2 cellular contexts compared by ENCODE assay signal in the genomic region with DNA sequence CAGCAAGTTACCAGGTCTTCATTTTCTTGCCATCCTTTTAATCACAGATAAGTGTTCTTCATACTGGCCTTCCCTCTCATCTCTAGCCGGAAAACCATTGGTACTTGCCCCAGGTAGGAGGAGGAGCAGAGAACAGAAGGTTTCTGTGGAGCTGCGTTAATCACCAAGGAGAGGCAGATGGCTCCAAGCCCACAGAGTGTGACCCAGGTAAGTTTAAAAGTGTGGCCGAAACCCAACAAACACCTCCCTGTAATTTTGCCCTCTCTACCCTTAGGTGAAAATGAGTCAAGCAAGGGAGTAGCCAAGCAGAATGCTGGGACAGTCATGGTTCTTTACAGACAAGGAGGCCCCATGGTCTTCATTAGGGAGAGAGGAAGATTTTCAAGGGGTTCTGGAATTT.
TF ChIP-seq lines count a peak whose summit lies in the region.

No MANE protein-coding gene starts in this region.

TF ChIP-seq in IMR-90, 13 proteins besides CTCF, POLR2A, EP300 and RAD21:
- TF ChIP-seq CEBPB (IDR thresholded peaks at IDR 0.05; ENCODE audit: low read depth, low read length) (no peak), BHLHE40 (IDR thresholded peaks at IDR 0.05; ENCODE audit: low read depth, low read length) (no peak), MAFK (IDR thresholded peaks at IDR 0.05; ENCODE audit: low read depth, low read length) (no peak)

TF ChIP-seq in GM23338, 12 proteins besides CTCF, POLR2A, EP300 and RAD21:
- no peak for TF ChIP-seq STAT1 (IDR thresholded peaks at IDR 0.05; ENCODE audit: unreplicated experiment)
- TF ChIP-seq NANOG (IDR thresholded peaks at IDR 0.05; ENCODE audit: borderline replicate concordance) = no peak
- no peak for TF ChIP-seq ZNF331 (CRISPR knock-in tag; IDR thresholded peaks at IDR 0.05; ENCODE audit: low read depth)
- TF ChIP-seq POLR2AphosphoS5 (IDR thresholded peaks at IDR 0.05; ENCODE audit: low read depth) = no peak
- TF ChIP-seq, protein P1, sequence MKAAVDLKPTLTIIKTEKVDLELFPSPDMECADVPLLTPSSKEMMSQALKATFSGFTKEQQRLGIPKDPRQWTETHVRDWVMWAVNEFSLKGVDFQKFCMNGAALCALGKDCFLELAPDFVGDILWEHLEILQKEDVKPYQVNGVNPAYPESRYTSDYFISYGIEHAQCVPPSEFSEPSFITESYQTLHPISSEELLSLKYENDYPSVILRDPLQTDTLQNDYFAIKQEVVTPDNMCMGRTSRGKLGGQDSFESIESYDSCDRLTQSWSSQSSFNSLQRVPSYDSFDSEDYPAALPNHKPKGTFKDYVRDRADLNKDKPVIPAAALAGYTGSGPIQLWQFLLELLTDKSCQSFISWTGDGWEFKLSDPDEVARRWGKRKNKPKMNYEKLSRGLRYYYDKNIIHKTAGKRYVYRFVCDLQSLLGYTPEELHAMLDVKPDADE (IDR thresholded peaks at IDR 0.05) = no peak
- TF ChIP-seq, protein P2, sequence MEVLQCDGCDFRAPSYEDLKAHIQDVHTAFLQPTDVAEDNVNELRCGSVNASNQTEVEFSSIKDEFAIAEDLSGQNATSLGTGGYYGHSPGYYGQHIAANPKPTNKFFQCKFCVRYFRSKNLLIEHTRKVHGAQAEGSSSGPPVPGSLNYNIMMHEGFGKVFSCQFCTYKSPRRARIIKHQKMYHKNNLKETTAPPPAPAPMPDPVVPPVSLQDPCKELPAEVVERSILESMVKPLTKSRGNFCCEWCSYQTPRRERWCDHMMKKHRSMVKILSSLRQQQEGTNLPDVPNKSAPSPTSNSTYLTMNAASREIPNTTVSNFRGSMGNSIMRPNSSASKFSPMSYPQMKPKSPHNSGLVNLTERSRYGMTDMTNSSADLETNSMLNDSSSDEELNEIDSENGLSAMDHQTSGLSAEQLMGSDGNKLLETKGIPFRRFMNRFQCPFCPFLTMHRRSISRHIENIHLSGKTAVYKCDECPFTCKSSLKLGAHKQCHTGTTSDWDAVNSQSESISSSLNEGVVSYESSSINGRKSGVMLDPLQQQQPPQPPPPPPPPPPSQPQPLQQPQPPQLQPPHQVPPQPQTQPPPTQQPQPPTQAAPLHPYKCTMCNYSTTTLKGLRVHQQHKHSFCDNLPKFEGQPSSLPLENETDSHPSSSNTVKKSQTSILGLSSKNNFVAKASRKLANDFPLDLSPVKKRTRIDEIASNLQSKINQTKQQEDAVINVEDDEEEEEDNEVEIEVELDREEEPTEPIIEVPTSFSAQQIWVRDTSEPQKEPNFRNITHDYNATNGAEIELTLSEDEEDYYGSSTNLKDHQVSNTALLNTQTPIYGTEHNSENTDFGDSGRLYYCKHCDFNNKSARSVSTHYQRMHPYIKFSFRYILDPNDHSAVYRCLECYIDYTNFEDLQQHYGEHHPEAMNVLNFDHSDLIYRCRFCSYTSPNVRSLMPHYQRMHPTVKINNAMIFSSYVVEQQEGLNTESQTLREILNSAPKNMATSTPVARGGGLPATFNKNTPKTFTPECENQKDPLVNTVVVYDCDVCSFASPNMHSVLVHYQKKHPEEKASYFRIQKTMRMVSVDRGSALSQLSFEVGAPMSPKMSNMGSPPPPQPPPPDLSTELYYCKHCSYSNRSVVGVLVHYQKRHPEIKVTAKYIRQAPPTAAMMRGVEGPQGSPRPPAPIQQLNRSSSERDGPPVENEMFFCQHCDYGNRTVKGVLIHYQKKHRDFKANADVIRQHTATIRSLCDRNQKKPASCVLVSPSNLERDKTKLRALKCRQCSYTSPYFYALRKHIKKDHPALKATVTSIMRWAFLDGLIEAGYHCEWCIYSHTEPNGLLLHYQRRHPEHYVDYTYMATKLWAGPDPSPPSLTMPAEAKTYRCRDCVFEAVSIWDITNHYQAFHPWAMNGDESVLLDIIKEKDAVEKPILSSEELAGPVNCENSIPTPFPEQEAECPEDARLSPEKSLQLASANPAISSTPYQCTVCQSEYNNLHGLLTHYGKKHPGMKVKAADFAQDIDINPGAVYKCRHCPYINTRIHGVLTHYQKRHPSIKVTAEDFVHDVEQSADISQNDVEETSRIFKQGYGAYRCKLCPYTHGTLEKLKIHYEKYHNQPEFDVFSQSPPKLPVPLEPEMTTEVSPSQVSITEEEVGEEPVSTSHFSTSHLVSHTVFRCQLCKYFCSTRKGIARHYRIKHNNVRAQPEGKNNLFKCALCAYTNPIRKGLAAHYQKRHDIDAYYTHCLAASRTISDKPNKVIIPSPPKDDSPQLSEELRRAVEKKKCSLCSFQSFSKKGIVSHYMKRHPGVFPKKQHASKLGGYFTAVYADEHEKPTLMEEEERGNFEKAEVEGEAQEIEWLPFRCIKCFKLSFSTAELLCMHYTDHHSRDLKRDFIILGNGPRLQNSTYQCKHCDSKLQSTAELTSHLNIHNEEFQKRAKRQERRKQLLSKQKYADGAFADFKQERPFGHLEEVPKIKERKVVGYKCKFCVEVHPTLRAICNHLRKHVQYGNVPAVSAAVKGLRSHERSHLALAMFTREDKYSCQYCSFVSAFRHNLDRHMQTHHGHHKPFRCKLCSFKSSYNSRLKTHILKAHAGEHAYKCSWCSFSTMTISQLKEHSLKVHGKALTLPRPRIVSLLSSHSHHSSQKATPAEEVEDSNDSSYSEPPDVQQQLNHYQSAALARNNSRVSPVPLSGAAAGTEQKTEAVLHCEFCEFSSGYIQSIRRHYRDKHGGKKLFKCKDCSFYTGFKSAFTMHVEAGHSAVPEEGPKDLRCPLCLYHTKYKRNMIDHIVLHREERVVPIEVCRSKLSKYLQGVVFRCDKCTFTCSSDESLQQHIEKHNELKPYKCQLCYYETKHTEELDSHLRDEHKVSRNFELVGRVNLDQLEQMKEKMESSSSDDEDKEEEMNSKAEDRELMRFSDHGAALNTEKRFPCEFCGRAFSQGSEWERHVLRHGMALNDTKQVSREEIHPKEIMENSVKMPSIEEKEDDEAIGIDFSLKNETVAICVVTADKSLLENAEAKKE (CRISPR knock-in tag; IDR thresholded peaks at IDR 0.05) = no peak
- TF ChIP-seq EZH2 (IDR thresholded peaks at IDR 0.05; ENCODE audit: low read depth, unreplicated experiment) = no peak
- no peak for TF ChIP-seq ZNF114 (CRISPR knock-in tag; IDR thresholded peaks at IDR 0.05)
TF ChIP-seq in GM23338: peak in this region for 0.
